Comparison of ENCODE assay signal across 29 cellular contexts in the genomic region with DNA sequence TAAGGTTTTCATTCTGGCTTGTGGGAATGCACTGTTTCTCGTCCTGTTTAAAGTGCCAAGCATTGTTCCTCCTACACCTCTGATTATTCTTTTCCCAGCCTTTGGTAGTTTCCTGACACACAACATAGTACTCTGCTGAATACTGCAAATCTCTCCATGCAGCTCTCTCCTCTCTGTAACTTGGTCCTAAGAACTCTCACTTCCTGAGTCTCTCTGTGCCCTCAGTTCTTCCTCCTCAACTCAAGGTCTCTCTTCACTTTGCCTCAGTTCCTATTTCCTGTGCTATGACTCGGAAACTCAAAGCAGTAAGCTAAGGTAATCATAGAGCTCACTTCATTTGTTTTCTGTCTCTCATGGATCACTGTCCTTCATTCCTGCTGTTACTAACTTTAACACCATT.
A peak's percentile ranks its signal among the peaks of the same experiment; 100 is the strongest.
DNase-seq lines count a peak whose midpoint lies in the region; ATAC-seq, FAIRE-seq and TF ChIP-seq lines count a peak whose summit lies in the region.
"Had no signal": no experiment of that assay in that cellular context is flagged by ENCODE, and none has a peak within 500 bp of the region (broad histone marks: within the 10 kb centered on the region; RNA-seq: fewer than 3 reads in every experiment).

No MANE protein-coding gene starts in this region.

- no peak overlapping the region for H3K27ac ChIP-seq in right lobe of liver
- H3K27ac ChIP-seq in HepG2 (ENCODE audit: extremely low read length, insufficient read depth, low read length), result no peak overlapping the region
- H3K27ac ChIP-seq in RWPE2 (ENCODE audit: poor library complexity, severe bottlenecking), result no peak overlapping the region
- H3K27ac ChIP-seq in GM23248, result no peak overlapping the region
- H3K27ac ChIP-seq: cardiac muscle cell, SJCRH30, stomach, tibial artery had no signal

- no peaks in the 10 kb centered on the region for H3K4me1 ChIP-seq in right lobe of liver
- no peaks in the 10 kb centered on the region for H3K4me1 ChIP-seq in HepG2 (ENCODE audit: insufficient read depth, low read length)
- no peaks in the 10 kb centered on the region for H3K4me1 ChIP-seq in RWPE2 (ENCODE audit: insufficient read depth, poor library complexity, severe bottlenecking)
- H3K4me1 ChIP-seq in GM23248 (ENCODE audit: insufficient read depth), result no peaks in the 10 kb centered on the region
- H3K4me1 ChIP-seq: SJCRH30, tibial artery had no signal

- H3K27me3 ChIP-seq in right lobe of liver (no peaks in the 10 kb centered on the region), HepG2 (ENCODE audit: control insufficient read depth in 1 of 2, insufficient read depth in 2 of 2, low read length in 2 of 2) (no peaks in the 10 kb centered on the region), RWPE2 (ENCODE audit: insufficient read depth, poor library complexity, severe bottlenecking) (no peaks in the 10 kb centered on the region), GM23248 (replicated peaks; ENCODE audit: insufficient read depth) (no peaks in the 10 kb centered on the region)
- H3K27me3 ChIP-seq: cardiac muscle cell, SJCRH30, stomach, tibial artery had no signal

- no peak overlapping the region for H2AFZ ChIP-seq in HepG2 (ENCODE audit: low read length)
- H2AFZ ChIP-seq in GM23248, result no peak overlapping the region

- no peaks in the 10 kb centered on the region for H3K27me3 Mint-ChIP-seq in glutamatergic neuron (ENCODE audit: unreplicated experiment)
- H3K27me3 Mint-ChIP-seq: naive B cell had no signal

- H3K27ac Mint-ChIP-seq in glutamatergic neuron (ENCODE audit: unreplicated experiment), result peak overlapping the region; percentile 5
- H3K27ac Mint-ChIP-seq: activated naive CD4-positive, alpha-beta T cell treated with anti-CD3 and anti-CD28 coated beads for 36 hours; CD8-positive, alpha-beta memory T cell; mesothelial cell of epicardium; WTC11 had no signal

- BruUV-seq in HepG2 (replicated peaks; lab: Mats Ljungman, UMichigan), result no TSS peak

- H3K4me1 Mint-ChIP-seq in glutamatergic neuron (ENCODE audit: low read depth, unreplicated experiment), result peaks cover 16% of the 10 kb centered on the region
- H3K4me1 Mint-ChIP-seq: CD8-positive, alpha-beta memory T cell; mesothelial cell of epicardium; WTC11 had no signal

- DNase-seq in right lobe of liver, result no peak
- DNase-seq in HepG2 (ENCODE audit: low spot score), result no peak
- no peak for DNase-seq in RWPE2 (ENCODE audit: low spot score)
- no peak for DNase-seq in glutamatergic neuron
- DNase-seq in retina, result no peak
- DNase-seq in GM23248, result no peak
- no peak for DNase-seq in NCI-H1048 (lab: John Stamatoyannopoulos, UW)
- DNase-seq: activated CD4-positive, alpha-beta T cell treated with anti-CD3 and anti-CD28 coated beads, Interleukin-2, amount 50 U/mL, for 1 hour; activated naive CD4-positive, alpha-beta T cell treated with anti-CD3 and anti-CD28 coated beads for 36 hours; aorta; CD8-positive, alpha-beta memory T cell; cortex of kidney; DMS153; left ventricle myocardium superior; naive B cell; NCI-H1436 treated with DMSO at 0.1 percent for 48 hours; NCI-H2107; NCI-H774; occipital lobe; SJCRH30; stomach; tibial artery had no signal

- H3K9ac ChIP-seq in HepG2 (ENCODE audit: insufficient read depth, low read depth, low read length) (no peak overlapping the region), GM23248 (no peak overlapping the region)

- no peak for TF ChIP-seq POLR2A in right lobe of liver (IDR thresholded peaks at IDR 0.05)
- no peak for TF ChIP-seq POLR2A in HepG2 (IDR thresholded peaks at IDR 0.05; ENCODE audit: insufficient read depth in 1 of 2, low read depth in 2 of 2, low read length in 2 of 2)

- FAIRE-seq in HepG2 (lab: Jason Lieb, UNC), result no peak
- FAIRE-seq: G401.6, islet of Langerhans had no signal

- no peak overlapping the region for H3K4me3 Mint-ChIP-seq in glutamatergic neuron (ENCODE audit: unreplicated experiment)
- H3K4me3 Mint-ChIP-seq: activated naive CD4-positive, alpha-beta T cell treated with anti-CD3 and anti-CD28 coated beads for 36 hours; CD8-positive, alpha-beta memory T cell; mesothelial cell of epicardium; naive B cell; WTC11 had no signal

- intact Hi-C loops in right lobe of liver (cut with DNase I), result no loop called here
- intact Hi-C loops in HepG2 (cut with micrococcal nuclease; ENCODE audit: unreplicated experiment), result no loop called here

- H3K9me3 ChIP-seq in right lobe of liver, result no peaks in the 10 kb centered on the region
- no peaks in the 10 kb centered on the region for H3K9me3 ChIP-seq in HepG2 (ENCODE audit: low read length)
- H3K9me3 ChIP-seq in RWPE2 (ENCODE audit: severe bottlenecking), result no peaks in the 10 kb centered on the region
- no peaks in the 10 kb centered on the region for H3K9me3 ChIP-seq in GM23248 (ENCODE audit: low read depth)
- H3K9me3 ChIP-seq: SJCRH30, tibial artery had no signal

- no peak overlapping the region for H3K4me2 ChIP-seq in HepG2 (ENCODE audit: low read depth, low read length)
- H3K4me2 ChIP-seq in GM23248 (ENCODE audit: unreplicated experiment), result no peak overlapping the region

- H3F3A ChIP-seq in GM23248 (ENCODE audit: insufficient read depth), result no peaks in the 10 kb centered on the region

- H3K4me3 ChIP-seq in right lobe of liver (no peak overlapping the region), HepG2 (replicated peaks in 1 of 3; ENCODE audit: insufficient read depth in 1 of 3, low read depth in 2 of 3, low read length in 3 of 3) (no peak overlapping the region), RWPE2 (ENCODE audit: severe bottlenecking) (no peak overlapping the region), GM23248 (no peak overlapping the region)
- H3K4me3 ChIP-seq: cardiac muscle cell, SJCRH30, stomach, tibial artery had no signal

- no peaks in the 10 kb centered on the region for H4K20me1 ChIP-seq in HepG2 (ENCODE audit: insufficient read depth, low read length)
- no peaks in the 10 kb centered on the region for H4K20me1 ChIP-seq in GM23248 (ENCODE audit: insufficient read depth)

- CTCF ChIA-PET in HepG2 (lab: Yijun Ruan, JAX; ENCODE audit: low intra/inter-chr PET ratio, low total read pairs), result no interaction called here

- in situ Hi-C loops in HepG2 (cut with HindIII; ENCODE audit: extremely low pct_ligation_motif_present, low pct_unique_long_range_greater_than_20kb) (no loop called here), GM23248 (cut with MboI) (loop anchor here (25.0 kb wide), 1 partner anchor 108 kb away; no protein-coding TSS in a partner anchor)

- TF ChIP-seq CTCF in right lobe of liver (IDR thresholded peaks at IDR 0.05) (no peak), HepG2 (CRISPR knock-in tag; IDR thresholded peaks at IDR 0.05) (no peak), RWPE2 (IDR thresholded peaks at IDR 0.05; ENCODE audit: poor library complexity, severe bottlenecking) (no peak), glutamatergic neuron (IDR thresholded peaks at IDR 0.05; ENCODE audit: partially characterized antibody, unreplicated experiment) (no peak)

- peaks cover 4% of the 10 kb centered on the region for H3K36me3 Mint-ChIP-seq in glutamatergic neuron (ENCODE audit: unreplicated experiment)
- H3K36me3 Mint-ChIP-seq: mesothelial cell of epicardium, WTC11 had no signal

- peaks cover 2% of the 10 kb centered on the region for H3K9me3 Mint-ChIP-seq in glutamatergic neuron (ENCODE audit: unreplicated experiment)
- H3K9me3 Mint-ChIP-seq: activated naive CD4-positive, alpha-beta T cell treated with anti-CD3 and anti-CD28 coated beads for 36 hours; WTC11 had no signal

- no peak for TF ChIP-seq RAD21 in HepG2 (CRISPR knock-in tag; IDR thresholded peaks at IDR 0.05)

- ATAC-seq in right lobe of liver (peak; percentile 38 to 45 (median 40)), HepG2 (no peak), RWPE2 (ENCODE audit: low read depth) (0 out of 3 replicates have a peak, but pooled peaks have one; percentile 33), HG02623 (IDR thresholded peaks at IDR 0.05; ENCODE audit: unreplicated experiment) (no peak)
- ATAC-seq: left ventricle myocardium superior, Panc1, WTC11 had no signal

- POLR2A ChIA-PET in HepG2 (lab: Yijun Ruan, JAX), result no interaction called here

- TF ChIP-seq EP300 in HepG2 (IDR thresholded peaks at IDR 0.05; ENCODE audit: low read depth in 2 of 2, low read length in 2 of 2) (no peak), HepG2 (CRISPR knock-in tag; IDR thresholded peaks at IDR 0.05; ENCODE audit: borderline replicate concordance) (no peak)

- 47% methylated on average over 2 of the region's 2 CpGs for WGBS in right lobe of liver (ENCODE audit: insufficient coverage, low coverage, low lambda C conversion rate, missing lambda C conversion rate)
- 6% methylated on average over 2 of the region's 2 CpGs for WGBS in HepG2 (ENCODE audit: low lambda C conversion rate)
- 11 to 17% methylated on average over 2 of the region's 2 CpGs for WGBS in GM23248 (ENCODE audit: low coverage in 1 of 2, low lambda C conversion rate in 2 of 2, missing lambda C conversion rate in 2 of 2), 2 experiments

- no peaks in the 10 kb centered on the region for H3K9me2 ChIP-seq in GM23248 (ENCODE audit: insufficient read depth)

- H3K79me2 ChIP-seq in HepG2 (ENCODE audit: insufficient read depth, low read length) (no peaks in the 10 kb centered on the region), GM23248 (ENCODE audit: insufficient read depth) (no peaks in the 10 kb centered on the region)

- H3K36me3 ChIP-seq in right lobe of liver (no peaks in the 10 kb centered on the region), HepG2 (replicated peaks in 1 of 2; ENCODE audit: control insufficient read depth in 1 of 2, insufficient read depth in 2 of 2, low read length in 2 of 2) (no peaks in the 10 kb centered on the region), RWPE2 (ENCODE audit: low read depth) (no peaks in the 10 kb centered on the region), GM23248 (ENCODE audit: low read depth) (no peaks in the 10 kb centered on the region)
- H3K36me3 ChIP-seq: cardiac muscle cell, SJCRH30 had no signal

TF ChIP-seq in HepG2, 621 proteins besides CTCF, POLR2A, EP300 and RAD21:
- TF ChIP-seq ZBTB21 (CRISPR knock-in tag; IDR thresholded peaks at IDR 0.05) (no peak), ZNF3 (CRISPR knock-in tag; IDR thresholded peaks at IDR 0.05) (no peak), HES4 (CRISPR knock-in tag; IDR thresholded peaks at IDR 0.05; ENCODE audit: borderline replicate concordance) (no peak)

Comparison
In these comparisons a context has a peak if more than half of its experiments do, and no peak if none do; other contexts are left out.
1. ATAC-seq: peak in right lobe of liver (4 of 4) and RWPE2 (single experiment); none in HepG2 (single experiment) and HG02623 (single experiment).